ENCODE assay signal across 24 cellular contexts in genomic region chr2:212977149-212977548, GRCh38.
"Had no signal": no experiment of that assay in that cellular context is flagged by ENCODE, and none has a peak within 500 bp of the region (broad histone marks: within the 10 kb centered on the region; RNA-seq: fewer than 3 reads in every experiment).

No MANE protein-coding gene starts in this region.

- DNase-seq: activated CD4-positive, alpha-beta T cell treated with anti-CD3 and anti-CD28 coated beads for 4 hours; activated CD8-positive, alpha-beta memory T cell treated with anti-CD3 and anti-CD28 coated beads, Interleukin-2, amount 50 U/mL, for 48 hours; activated CD8-positive, alpha-beta T cell treated with anti-CD3 and anti-CD28 coated beads for 36 hours; activated naive CD4-positive, alpha-beta T cell treated with anti-CD3 and anti-CD28 coated beads, Interleukin-2, amount 50 U/mL, for 16 hours; activated naive CD8-positive, alpha-beta T cell treated with anti-CD3 and anti-CD28 coated beads, Interleukin-2, amount 10 ng/mL, durations not matched to agents 7 days and 5 days; activated T-cell treated with anti-CD3 and anti-CD28 coated beads, Interleukin-2, amount 50 U/mL, for 1 hour; adrenal gland; anterior cingulate cortex; MM.1S; NCI-H1417; NCI-H1930; NCI-H2171 treated with DMSO at 0.1 percent for 48 hours; NCI-H226; NCI-H510A; NCI-H526 treated with DMSO at 0.1 percent for 48 hours; NCI-H82; NK-92 treated with Interleukin-12 subunit alpha and Interleukin-12 subunit beta, amount 100 ng/mL, for 24 hours; Peyer's patch; Right ventricle myocardium superior; WERI-Rb-1 had no signal

- ATAC-seq: activated CD4-positive, CD25-positive, alpha-beta regulatory T cell treated with anti-CD3 and anti-CD28 coated beads, Interleukin-2, amount 50 U/mL, for 24 hours; activated CD8-positive, alpha-beta T cell treated with anti-CD3 and anti-CD28 coated beads for 36 hours; SK-N-SH treated with all-trans-retinoic acid at 6 μM for 48 hours had no signal

- H3K27ac Mint-ChIP-seq: activated CD8-positive, alpha-beta T cell treated with anti-CD3 and anti-CD28 coated beads for 36 hours; activated naive CD8-positive, alpha-beta T cell treated with anti-CD3 and anti-CD28 coated beads, Interleukin-2, amount 10 ng/mL, durations not matched to agents 7 days and 5 days; IgD-negative memory B cell; T-helper 1 cell treated with Interleukin-12 subunit alpha and Interleukin-12 subunit beta and Interleukin-4 antibody, amounts not matched to agents 30 μg/mL and 1 μg/mL, for 36 hours had no signal

- H3K27me3 Mint-ChIP-seq: activated CD8-positive, alpha-beta T cell treated with anti-CD3 and anti-CD28 coated beads for 36 hours; IgD-negative memory B cell had no signal

- H3K9me3 Mint-ChIP-seq: activated CD8-positive, alpha-beta T cell treated with anti-CD3 and anti-CD28 coated beads for 36 hours; IgD-negative memory B cell; T-helper 1 cell treated with Interleukin-12 subunit alpha and Interleukin-12 subunit beta and Interleukin-4 antibody, amounts not matched to agents 30 μg/mL and 1 μg/mL, for 36 hours had no signal

- H3K4me3 Mint-ChIP-seq: activated CD8-positive, alpha-beta T cell treated with anti-CD3 and anti-CD28 coated beads for 36 hours; activated naive CD8-positive, alpha-beta T cell treated with anti-CD3 and anti-CD28 coated beads, Interleukin-2, amount 10 ng/mL, durations not matched to agents 7 days and 5 days; IgD-negative memory B cell; T-helper 1 cell treated with Interleukin-12 subunit alpha and Interleukin-12 subunit beta and Interleukin-4 antibody, amounts not matched to agents 30 μg/mL and 1 μg/mL, for 36 hours had no signal

- H3K4me1 Mint-ChIP-seq: IgD-negative memory B cell had no signal

- H3K36me3 Mint-ChIP-seq: IgD-negative memory B cell had no signal
